ENCODE assay signal across 18 cellular contexts in genomic region chr19:8214802-8215201, GRCh38. TPM values are rescaled to one million over a fixed set of nuclear protein-coding genes. Genes with fewer than 3 reads are reported as not detected.
DNase-seq lines count a peak whose midpoint lies in the region; ATAC-seq, FAIRE-seq and TF ChIP-seq lines count a peak whose summit lies in the region.
"Had no signal": no experiment of that assay in that cellular context is flagged by ENCODE, and none has a peak within 500 bp of the region (broad histone marks: within the 10 kb centered on the region; RNA-seq: fewer than 3 reads in every experiment).

No MANE protein-coding gene starts in this region.

- TF ChIP-seq CTCF in right atrium auricular region (IDR thresholded peaks at IDR 0.05) = no peak
- no peak for TF ChIP-seq CTCF in SU-DHL-6 (IDR thresholded peaks at IDR 0.05; ENCODE audit: insufficient read depth, low read length, poor library complexity, severe bottlenecking)
- no peak for TF ChIP-seq CTCF in H1 (IDR thresholded peaks at IDR 0.05; ENCODE audit: control extremely low read depth in 1 of 3, insufficient read depth in 1 of 3, low read depth in 1 of 3, low read length in 3 of 3)

- no peak overlapping the region for H3K4me3 ChIP-seq in right atrium auricular region
- H3K4me3 ChIP-seq in SU-DHL-6 (ENCODE audit: insufficient read depth, low read length, poor library complexity, severe bottlenecking) = no peak overlapping the region
- no peak overlapping the region for H3K4me3 ChIP-seq in H1 (ENCODE audit: extremely low read depth in 1 of 4, insufficient read depth in 2 of 4, low read depth in 3 of 4, low read length in 4 of 4)
- H3K4me3 ChIP-seq in HAP-1 = no peak overlapping the region
- H3K4me3 ChIP-seq: pancreas had no signal

- DNase-seq in left ventricle myocardium superior (peak; percentile 38), right atrium auricular region (ENCODE audit: low spot score) (no peak), H1 (ENCODE audit: low read depth in 1 of 2, low spot score in 2 of 2) (no peak), substantia nigra (lab: John Stamatoyannopoulos, UW) (peak in 1 of 49 donors; percentile 48), HAP-1 (ENCODE audit: low spot score in 2 of 2) (no peak), DMS53 (lab: John Stamatoyannopoulos, UW) (no peak)
- DNase-seq: activated CD4-positive, alpha-beta T cell treated with anti-CD3 and anti-CD28 coated beads for 1 hour; kidney; mammary epithelial cell; NCI-H1694; NCI-H526; pancreas; RPMI8226; SK-N-SH; stimulated activated CD8-positive, alpha-beta memory T cell treated with anti-CD3 and anti-CD28 coated beads, Interleukin-4, amount 100 ng/mL, for 48 hours had no signal

- H3K23ac ChIP-seq in H1 (ENCODE audit: insufficient read length) = no peak overlapping the region

- H2BK5ac ChIP-seq in H1 (ENCODE audit: low read depth, low read length) = peak overlapping the region; percentile 22; the same call in 1 of the 2 replicates

- in situ Hi-C loops in HAP-1 (cut with MboI; ENCODE audit: low sequenced_read_pairs) = no loop called here

- no peak for FAIRE-seq in H1 (lab: Jason Lieb, UNC)
- FAIRE-seq: kidney, pancreas had no signal

- peak overlapping the region; percentile 12 for H4K5ac ChIP-seq in H1 (ENCODE audit: insufficient read length, low read depth, low read length)

- H2AFZ ChIP-seq in SU-DHL-6 (ENCODE audit: low read depth, low read length, severe bottlenecking) = no peak overlapping the region
- H2AFZ ChIP-seq in H1 (ENCODE audit: low read length) = no peak overlapping the region

- no peak overlapping the region for H3K56ac ChIP-seq in H1 (replicated peaks; ENCODE audit: insufficient read length, low read depth, low read length)

- no peak for TF ChIP-seq EP300 in H1 (IDR thresholded peaks at IDR 0.05; ENCODE audit: borderline replicate concordance in 1 of 2, low read depth in 2 of 2, low read length in 2 of 2)

- H3K23me2 ChIP-seq in H1 (ENCODE audit: low read depth, low read length) = peaks cover 9% of the 10 kb centered on the region

- no peaks in the 10 kb centered on the region for H3K9me3 ChIP-seq in right atrium auricular region
- H3K9me3 ChIP-seq in SU-DHL-6 (ENCODE audit: insufficient read depth, low read length) = no peaks in the 10 kb centered on the region
- H3K9me3 ChIP-seq in H1 (ENCODE audit: insufficient read depth in 2 of 2, low read depth in 1 of 2, low read length in 1 of 2) = no peaks in the 10 kb centered on the region
- no peaks in the 10 kb centered on the region for H3K9me3 ChIP-seq in HAP-1
- H3K9me3 ChIP-seq: pancreas, SK-N-SH had no signal

- H3K4me1 ChIP-seq in right atrium auricular region = peaks cover 0 to 13% of the 10 kb centered on the region in 2 donors
- peaks cover 0 to 10% (median 1%) of the 10 kb centered on the region in 4 experiments; a peak in 5 of 7 replicates for H3K4me1 ChIP-seq in H1 (replicated peaks in 1 of 4; ENCODE audit: control insufficient read depth in 3 of 4, insufficient read depth in 4 of 4, low read length in 3 of 4)
- H3K4me1 ChIP-seq in HAP-1 = no peaks in the 10 kb centered on the region

- no peak overlapping the region for H2AK5ac ChIP-seq in H1 (ENCODE audit: low read depth, low read length)

- H3K9me2 ChIP-seq in SU-DHL-6 (replicated peaks; ENCODE audit: insufficient read depth, low read length) = no peaks in the 10 kb centered on the region
- H3K9me2 ChIP-seq: SK-N-SH had no signal

- H3K27ac ChIP-seq in right atrium auricular region (no peak overlapping the region), SU-DHL-6 (ENCODE audit: low read depth, low read length) (0 out of 2 replicates have a peak overlapping the region, but pooled peaks have one; percentile 3), H1 (ENCODE audit: low read depth, low read length) (no peak overlapping the region), substantia nigra (ENCODE audit: low read depth, low read length, poor library complexity, severe bottlenecking) (peak overlapping the region; percentile 61)
- H3K27ac ChIP-seq: pancreas had no signal

- POLR2A ChIA-PET in H1 (lab: Charles Lee; ENCODE audit: partially characterized antibody) = interaction anchor here (1.0 to 1.2 kb wide), 2 partner anchors 14 to 27 kb away, joined by 3 to 4 read pairs; no protein-coding TSS in a partner anchor

- peaks cover 31% of the 10 kb centered on the region for H3K79me1 ChIP-seq in H1 (ENCODE audit: low read depth, low read length)

- H3K79me2 ChIP-seq in SU-DHL-6 (ENCODE audit: insufficient read depth, low read length) (peaks cover 15% of the 10 kb centered on the region; the same call in 1 of the 2 replicates), H1 (ENCODE audit: control insufficient read depth in 1 of 2, insufficient read depth in 2 of 2, low read length in 2 of 2) (peaks cover 8 to 81% of the 10 kb centered on the region in 2 experiments)

- CTCF ChIA-PET in H1 (lab: Charles Lee; ENCODE audit: partially characterized antibody) = interaction anchor here (0.6 kb wide), 1 partner anchor 22 kb away, joined by 3 read pairs; no protein-coding TSS in a partner anchor

- 68% methylated on average over 3 of the region's 6 CpGs; no CpG with 5 or more reads in 1 of the 2 experiments for WGBS in H1 (ENCODE audit: extremely low coverage in 1 of 2, insufficient coverage in 1 of 2, insufficient read length in 1 of 2, insufficient replicate concordance in 2 of 2, low coverage in 1 of 2, low lambda C conversion rate in 2 of 2, missing lambda C conversion rate in 1 of 2), 2 experiments

- H3K9ac ChIP-seq in SU-DHL-6 (ENCODE audit: low read length) (no peak overlapping the region), H1 (replicated peaks in 1 of 4; ENCODE audit: extremely low read depth in 1 of 4, low read depth in 3 of 4, low read length in 3 of 4) (no peak overlapping the region)
- H3K9ac ChIP-seq: SK-N-SH had no signal

- H3K36me3 ChIP-seq in right atrium auricular region (no peaks in the 10 kb centered on the region), SU-DHL-6 (ENCODE audit: low read length) (no peaks in the 10 kb centered on the region), H1 (ENCODE audit: control insufficient read depth in 2 of 4, insufficient read depth in 4 of 4, low read length in 3 of 4) (peaks cover 0 to 3% (median 0%) of the 10 kb centered on the region in 4 experiments; a peak in 3 of 8 replicates), HAP-1 (replicated peaks) (peaks cover 6% of the 10 kb centered on the region; the same call in 1 of the 2 replicates)

- H2BK120ac ChIP-seq in H1 (replicated peaks; ENCODE audit: low read depth, low read length) = no peak overlapping the region

- no peak overlapping the region for H2BK15ac ChIP-seq in H1 (ENCODE audit: low read length)

- no peak for TF ChIP-seq RAD21 in H1 (IDR thresholded peaks at IDR 0.05 in 1 of 2, conservative IDR thresholded peaks at IDR 0.05 in 1 of 2; ENCODE audit: low read depth in 2 of 2, low read length in 2 of 2)

- H3K27me3 ChIP-seq in right atrium auricular region (no peaks in the 10 kb centered on the region), SU-DHL-6 (ENCODE audit: low read length) (no peaks in the 10 kb centered on the region), H1 (replicated peaks in 1 of 4; ENCODE audit: control insufficient read depth in 3 of 4, extremely low read depth in 1 of 4, insufficient read depth in 3 of 4, low read length in 3 of 4) (no peaks in the 10 kb centered on the region), HAP-1 (ENCODE audit: low read depth) (no peaks in the 10 kb centered on the region)
- H3K27me3 ChIP-seq: pancreas had no signal

- H3F3A ChIP-seq in SU-DHL-6 (ENCODE audit: insufficient read depth) = no peaks in the 10 kb centered on the region

- intact Hi-C loops in left ventricle myocardium superior (cut with micrococcal nuclease) = no loop called here

- H3K4me2 ChIP-seq in SU-DHL-6 (ENCODE audit: low read depth, low read length, poor library complexity, severe bottlenecking) = no peak overlapping the region
- H3K4me2 ChIP-seq in H1 (ENCODE audit: insufficient read depth in 1 of 2, low read depth in 2 of 2, low read length in 2 of 2) = no peak overlapping the region
- H3K4me2 ChIP-seq: SK-N-SH had no signal

- H4K91ac ChIP-seq in H1 (replicated peaks; ENCODE audit: insufficient read length, low read length) = peak overlapping the region; percentile 39

- ATAC-seq in left ventricle myocardium superior (no peak), HG03457 (IDR thresholded peaks at IDR 0.05; ENCODE audit: unreplicated experiment) (no peak)
- ATAC-seq: pancreas, right cardiac atrium had no signal

- H3K18ac ChIP-seq in H1 (ENCODE audit: extremely low read depth, low read length) = no peak overlapping the region

- no peak overlapping the region for H2BK20ac ChIP-seq in H1 (ENCODE audit: low read length)

- H2BK12ac ChIP-seq in H1 (ENCODE audit: low read depth, low read length) = no peak overlapping the region

- no peak overlapping the region for H3K4ac ChIP-seq in H1 (replicated peaks; ENCODE audit: insufficient read length, low read depth, low read length)

- no peak overlapping the region for H3K14ac ChIP-seq in H1 (ENCODE audit: insufficient read length)

- H4K8ac ChIP-seq in H1 (ENCODE audit: extremely low read depth, insufficient read depth, low read length) = no peak overlapping the region

- TF ChIP-seq POLR2A in H1 (IDR thresholded peaks at IDR 0.05; ENCODE audit: control extremely low read depth in 1 of 2, low read depth in 2 of 2, low read length in 2 of 2) = no peak

- H4K20me1 ChIP-seq in SU-DHL-6 (ENCODE audit: low read depth, low read length) (no peaks in the 10 kb centered on the region), H1 (replicated peaks in 1 of 2; ENCODE audit: control insufficient read depth in 1 of 2, insufficient read depth in 2 of 2, low read length in 2 of 2) (peaks cover 9 to 29% of the 10 kb centered on the region in 2 experiments)

RNA-seq across cellular contexts. Expression of gene CERS4, which starts 5.6 kb away (rescaled TPM):
- total RNA-seq in left ventricle myocardium superior = 20.9 TPM
- 10 to 100 TPM; 19.4 to 20.5 TPM for total RNA-seq in right atrium auricular region
- total RNA-seq in H1 (2021; fragmentation: NEBNext Ultra II Directional; extraction: Animal tissue kit (Norgen Biotek cat#: 25700)) = 88.2 and 96.5 TPM in 2 replicates
- polyA plus RNA-seq in H1 (2011; rRNA removed) = 179 and 183 TPM in 2 replicates
- polyA plus RNA-seq in H1 (2011; cell fraction: cytosol; rRNA removed) = 124 TPM
- 148 TPM for polyA plus RNA-seq in H1 (2011; cell fraction: nucleus; rRNA removed)
- 43.1 to 71.4 TPM (median 70.4 TPM) in 4 replicates for polyA plus RNA-seq in H1 (2012, experiment 1 of 2)
- 79.4 TPM for polyA plus RNA-seq in H1 (2012, experiment 2 of 2)
- 90.1 TPM for polyA plus RNA-seq in H1 (2013, experiment 1 of 2)
- polyA plus RNA-seq in H1 (2013, experiment 2 of 2) = 85.0 TPM
- 127 and 128 TPM in 2 replicates for polyA minus RNA-seq in H1 (2011; rRNA and poly(A)+ RNA removed)
- 57.5 TPM for polyA minus RNA-seq in H1 (2011; cell fraction: cytosol; rRNA and poly(A)+ RNA removed)
- 54.0 TPM for polyA minus RNA-seq in H1 (2011; cell fraction: nucleus; rRNA and poly(A)+ RNA removed)

Comparison
In these comparisons a context has a peak if more than half of its experiments do, and no peak if none do; other contexts are left out.
1. H3K27ac ChIP-seq: peak in SU-DHL-6 (single experiment) and substantia nigra (single experiment); none in right atrium auricular region (0 of 2) and H1 (single experiment).